In genomic region chr2:74834806-74835755, GRCh38 we compare ENCODE assay signal across 8 cellular contexts.
DNase-seq lines count a peak whose midpoint lies in the region; ATAC-seq lines count a peak whose summit lies in the region.

No MANE protein-coding gene starts in this region.

- DNase-seq in GDM1 (lab: John Stamatoyannopoulos, UW) (peak; percentile 81), KBM-7 (peak; percentile 84), SW 1271 (lab: John Stamatoyannopoulos, UW) (peak; percentile 24 to 43), NCI-H2196 treated with DMSO at 0.1 percent for 48 hours (lab: John Stamatoyannopoulos, UW; ENCODE audit: unreplicated experiment) (no peak)
- DNase-seq in activated naive CD8-positive, alpha-beta T cell treated with anti-CD3 and anti-CD28 coated beads, Interleukin-2, amount 50 U/mL, for 24 hours: peak; percentile 80
- peak; percentile 51 to 68 (median 61) for DNase-seq in stimulated activated CD4-positive, alpha-beta T cell treated with anti-CD3 and anti-CD28 coated beads, Interleukin-12 subunit alpha, Interleukin-12 subunit beta, amount 100 ng/mL, for 48 hours (ENCODE audit: low read depth in 2 of 3, low spot score in 1 of 3)

- H3K9me3 Mint-ChIP-seq in activated naive CD8-positive, alpha-beta T cell treated with anti-CD3 and anti-CD28 coated beads, Interleukin-2, amount 50 U/mL, for 24 hours: no peaks in the 10 kb centered on the region

- peak overlapping the region; percentile 96 for H3K27ac Mint-ChIP-seq in activated naive CD8-positive, alpha-beta T cell treated with anti-CD3 and anti-CD28 coated beads, Interleukin-2, amount 50 U/mL, for 24 hours

- H3K36me3 ChIP-seq in iPS-18a (ENCODE audit: control insufficient read depth, low read depth, low read length): no peaks in the 10 kb centered on the region

- H3K4me3 Mint-ChIP-seq in activated naive CD8-positive, alpha-beta T cell treated with anti-CD3 and anti-CD28 coated beads, Interleukin-2, amount 50 U/mL, for 24 hours: peak overlapping the region; percentile 95

- peak overlapping the region; percentile 92 for H3K9ac ChIP-seq in iPS-18a (ENCODE audit: low read length)

- in situ Hi-C loops in KBM-7 (cut with MboI; ENCODE audit: low pct_unique_long_range_greater_than_20kb, low sequenced_read_pairs): no loop called here

- peak overlapping the region; percentile 95 for H3K27ac ChIP-seq in iPS-18a (ENCODE audit: low read length)

- peak overlapping the region; percentile 97 for H3K4me3 ChIP-seq in iPS-18a (ENCODE audit: low read length)

- peaks cover 26% of the 10 kb centered on the region for H3K4me1 ChIP-seq in iPS-18a (ENCODE audit: control insufficient read depth, low read depth, low read length)

- H3K27me3 Mint-ChIP-seq in activated naive CD8-positive, alpha-beta T cell treated with anti-CD3 and anti-CD28 coated beads, Interleukin-2, amount 50 U/mL, for 24 hours: no peaks in the 10 kb centered on the region

- H3K9me3 ChIP-seq in iPS-18a (ENCODE audit: control insufficient read depth, low read depth, low read length): no peaks in the 10 kb centered on the region

- ATAC-seq in GM21717 (IDR thresholded peaks at IDR 0.05; ENCODE audit: unreplicated experiment): peak; percentile 46
- ATAC-seq in activated naive CD8-positive, alpha-beta T cell treated with anti-CD3 and anti-CD28 coated beads, Interleukin-2, amount 50 U/mL, for 24 hours: peak; percentile 75

- peaks cover 40% of the 10 kb centered on the region for H3K36me3 Mint-ChIP-seq in activated naive CD8-positive, alpha-beta T cell treated with anti-CD3 and anti-CD28 coated beads, Interleukin-2, amount 50 U/mL, for 24 hours (ENCODE audit: low read depth)

- peaks cover 60% of the 10 kb centered on the region for H3K4me1 Mint-ChIP-seq in activated naive CD8-positive, alpha-beta T cell treated with anti-CD3 and anti-CD28 coated beads, Interleukin-2, amount 50 U/mL, for 24 hours

- no peaks in the 10 kb centered on the region for H3K27me3 ChIP-seq in iPS-18a (ENCODE audit: control insufficient read depth, insufficient read depth, low read length)
